In the genomic region with DNA sequence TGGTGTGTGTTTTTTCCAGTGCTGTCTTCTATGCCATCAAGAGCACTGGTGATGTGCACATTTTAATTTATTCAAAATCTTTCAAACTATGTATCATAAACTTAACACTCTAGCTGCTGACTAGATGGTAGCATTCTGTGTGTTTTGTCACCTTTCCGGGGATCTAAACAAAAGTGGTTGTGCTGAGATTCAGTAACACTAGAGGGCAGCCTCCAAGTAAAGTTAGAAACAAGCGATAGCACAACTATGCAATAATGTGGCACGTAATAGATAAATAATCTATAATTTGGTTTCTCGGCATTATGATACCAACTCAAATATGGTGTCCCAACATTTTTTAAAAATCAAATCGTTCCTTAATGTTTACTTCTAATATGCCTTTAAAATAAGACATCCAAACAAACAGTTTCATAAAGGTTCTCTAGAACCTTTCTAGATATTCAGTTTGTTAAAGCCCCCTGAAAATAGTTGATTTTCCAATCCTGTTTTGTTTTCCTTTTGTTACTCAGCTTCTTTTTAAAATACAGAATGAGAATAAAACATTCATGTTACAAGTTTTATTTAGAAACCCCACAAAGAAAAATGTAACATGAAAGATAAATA, we compare ENCODE assay signal across 8 cellular contexts. TPM values are rescaled to one million over a fixed set of nuclear protein-coding genes. Genes with fewer than 3 reads are reported as not detected.
A peak's percentile ranks its signal among the peaks of the same experiment; 100 is the strongest.
DNase-seq lines count a peak whose midpoint lies in the region; ATAC-seq, FAIRE-seq and TF ChIP-seq lines count a peak whose summit lies in the region.

No MANE protein-coding gene starts in this region.

- no peak overlapping the region for H3K27ac Mint-ChIP-seq in progenitor cell of endocrine pancreas

- no peak overlapping the region for H3K4me3 Mint-ChIP-seq in progenitor cell of endocrine pancreas (ENCODE audit: low read depth)

- no peaks in the 10 kb centered on the region for H3K9me3 Mint-ChIP-seq in progenitor cell of endocrine pancreas (ENCODE audit: low read depth)

- ATAC-seq in HG03457 (IDR thresholded peaks at IDR 0.05; ENCODE audit: unreplicated experiment) (no peak), GM18909 (IDR thresholded peaks at IDR 0.05; ENCODE audit: poor library complexity, unreplicated experiment) (no peak)

- peak; percentile 60 for TF ChIP-seq CTCF in progenitor cell of endocrine pancreas (IDR thresholded peaks at IDR 0.05; ENCODE audit: unreplicated experiment)

- H3K36me3 Mint-ChIP-seq in progenitor cell of endocrine pancreas (ENCODE audit: insufficient read depth), result peaks cover 4% of the 10 kb centered on the region

- peaks cover 41% of the 10 kb centered on the region for H3K4me1 Mint-ChIP-seq in progenitor cell of endocrine pancreas (ENCODE audit: low read depth)

- FAIRE-seq in GM12891 (lab: Jason Lieb, UNC), result no peak

- peak; percentile 9 for DNase-seq in NCI-H146 (lab: John Stamatoyannopoulos, UW)
- DNase-seq in NCI-H146 treated with DMSO at 0.1 percent for 48 hours (lab: John Stamatoyannopoulos, UW; ENCODE audit: unreplicated experiment), result no peak
- peak; percentile 52 for DNase-seq in NAMALWA (ENCODE audit: low spot score)
- peak; percentile 49 for DNase-seq in dermis blood vessel endothelial cell
- no peak for DNase-seq in progenitor cell of endocrine pancreas (ENCODE audit: low spot score, unreplicated experiment)
- no peak for DNase-seq in GM12891 (ENCODE audit: insufficient read length, low spot score)

- H3K27me3 Mint-ChIP-seq in progenitor cell of endocrine pancreas, result no peaks in the 10 kb centered on the region

- no peak for TF ChIP-seq POLR2A in GM12891 (IDR thresholded peaks at IDR 0.05; ENCODE audit: low read depth, low read length)

TF ChIP-seq in GM12891, 5 proteins besides CTCF, POLR2A, EP300 and RAD21:
- no peak for TF ChIP-seq POLR2AphosphoS5 (IDR thresholded peaks at IDR 0.05; ENCODE audit: low read depth, low read length)
- no peak for TF ChIP-seq TAF1 (IDR thresholded peaks at IDR 0.05; ENCODE audit: low read depth, low read length)
- no peak for TF ChIP-seq POU2F2 (IDR thresholded peaks at IDR 0.05; ENCODE audit: low read depth, low read length)
- TF ChIP-seq PAX5 (IDR thresholded peaks at IDR 0.05; ENCODE audit: insufficient read depth, low read length, severe bottlenecking), result no peak
- TF ChIP-seq SPI1 (IDR thresholded peaks at IDR 0.05; ENCODE audit: low read depth, low read length), result no peak

RNA-seq across cellular contexts. Expression of a gene that starts 16.9 kb away (rescaled TPM):
- total RNA-seq in dermis blood vessel endothelial cell, result 21.1 and 38.1 TPM in 2 replicates
- total RNA-seq in progenitor cell of endocrine pancreas, result 89.9 and 105 TPM in 2 replicates
- 1.6 TPM for polyA plus RNA-seq in GM12891 (2012; ENCODE audit: low read depth, missing spikeins)

Comparison
In these comparisons a context has a peak if more than half of its experiments do, and no peak if none do; other contexts are left out.
1. DNase-seq: peak in NCI-H146 (single experiment), NAMALWA (single experiment) and dermis blood vessel endothelial cell (single experiment); none in NCI-H146 treated with DMSO at 0.1 percent for 48 hours (single experiment), progenitor cell of endocrine pancreas (single experiment) and GM12891 (single experiment).